Comparison of ENCODE assay signal across 9 cellular contexts in genomic region chr10:71638577-71639411, GRCh38.
A peak's percentile ranks its signal among the peaks of the same experiment; 100 is the strongest.
DNase-seq lines count a peak whose midpoint lies in the region; TF ChIP-seq lines count a peak whose summit lies in the region.
"Had no signal": no experiment of that assay in that cellular context is flagged by ENCODE, and none has a peak within 500 bp of the region (broad histone marks: within the 10 kb centered on the region; RNA-seq: fewer than 3 reads in every experiment).

No MANE protein-coding gene starts in this region.

- H3K27me3 ChIP-seq in NT2/D1 (ENCODE audit: insufficient read depth, insufficient read length) (peaks cover 3% of the 10 kb centered on the region), iPS-15b (ENCODE audit: control insufficient read depth, insufficient read depth, low read length) (peaks cover 32% of the 10 kb centered on the region), rectal smooth muscle tissue (ENCODE audit: control insufficient read depth, insufficient read depth, low read length) (no peaks in the 10 kb centered on the region)
- H3K27me3 ChIP-seq: uterus had no signal

- H3K4me3 ChIP-seq in NT2/D1 (ENCODE audit: insufficient read length, low read depth) = no peak overlapping the region
- no peak overlapping the region for H3K4me3 ChIP-seq in iPS-15b (ENCODE audit: low read depth, low read length)
- peak overlapping the region; percentile 9 for H3K4me3 ChIP-seq in rectal smooth muscle tissue (ENCODE audit: low read length)
- H3K4me3 ChIP-seq: uterus had no signal

- H3K9me3 ChIP-seq in NT2/D1 (ENCODE audit: insufficient read depth, low read length) (no peaks in the 10 kb centered on the region), iPS-15b (ENCODE audit: control insufficient read depth, insufficient read depth, low read length) (no peaks in the 10 kb centered on the region)
- H3K9me3 ChIP-seq: uterus had no signal

- peak overlapping the region; percentile 21 for H3K9ac ChIP-seq in NT2/D1 (ENCODE audit: insufficient read length, low read depth)
- peak overlapping the region; percentile 24 for H3K9ac ChIP-seq in iPS-15b (ENCODE audit: low read depth, low read length)
- no peak overlapping the region for H3K9ac ChIP-seq in rectal smooth muscle tissue (ENCODE audit: low read length)

- H3K36me3 ChIP-seq in NT2/D1 (ENCODE audit: insufficient read depth, insufficient read length, low read length) = no peaks in the 10 kb centered on the region
- H3K36me3 ChIP-seq in iPS-15b (ENCODE audit: control insufficient read depth, insufficient read depth, low read length) = no peaks in the 10 kb centered on the region
- no peaks in the 10 kb centered on the region for H3K36me3 ChIP-seq in rectal smooth muscle tissue (ENCODE audit: control insufficient read depth, insufficient read depth, low read length)
- H3K36me3 ChIP-seq: uterus had no signal

- DNase-seq in GM20000 (ENCODE audit: low spot score) (peak; percentile 47), NT2/D1 (ENCODE audit: low read depth, low spot score) (no peak), glomerular visceral epithelial cell (ENCODE audit: extremely low spot score) (no peak), foreskin melanocyte (no peak), NCI-H1694 treated with DMSO at 0.1 percent for 48 hours (lab: John Stamatoyannopoulos, UW) (no peak), EL (no peak)

- no peak for TF ChIP-seq CTCF in GM20000 (IDR thresholded peaks at IDR 0.05; ENCODE audit: extremely low read depth, missing control alignments)

- H3K4me1 ChIP-seq in NT2/D1 (ENCODE audit: insufficient read depth, insufficient read length) (peaks cover 39% of the 10 kb centered on the region), iPS-15b (ENCODE audit: control insufficient read depth, insufficient read depth, low read length) (peaks cover 13% of the 10 kb centered on the region), rectal smooth muscle tissue (ENCODE audit: control insufficient read depth, insufficient read depth, low read length) (no peaks in the 10 kb centered on the region)
- H3K4me1 ChIP-seq: uterus had no signal

- no peak overlapping the region for H3K27ac ChIP-seq in rectal smooth muscle tissue (ENCODE audit: low read depth, low read length)
- H3K27ac ChIP-seq: uterus had no signal
